ENCODE assay signal across 8 cellular contexts in genomic region chr10:100286051-100287033, GRCh38. TPM values are rescaled to one million over a fixed set of nuclear protein-coding genes. Genes with fewer than 3 reads are reported as not detected.
A peak's percentile ranks its signal among the peaks of the same experiment; 100 is the strongest.
DNase-seq lines count a peak whose midpoint lies in the region; ATAC-seq, FAIRE-seq and TF ChIP-seq lines count a peak whose summit lies in the region.

BLOC1S2 (minus strand) TSS chr10:100286680; CDS start chr10:100286659, 21 bp downstream.

- H3K9me3 ChIP-seq in A673 (ENCODE audit: low read depth, low read length, poor library complexity, severe bottlenecking) (no peaks in the 10 kb centered on the region), mammary epithelial cell (replicated peaks; ENCODE audit: insufficient read depth, low read length) (no peaks in the 10 kb centered on the region), small intestine (ENCODE audit: control insufficient read depth, low read depth) (no peaks in the 10 kb centered on the region)

- CTCF ChIA-PET in A673 (lab: Charles Lee) (interaction anchor here (1.0 kb wide), 1 partner anchor 233 kb away, joined by 3 read pairs; no protein-coding TSS in a partner anchor), mammary epithelial cell (lab: Charles Lee; ENCODE audit: low non-redundant PET) (interaction anchor here (0.6 to 0.7 kb wide), 2 partner anchors 51 to 408 kb away, joined by 3 read pairs; no protein-coding TSS in a partner anchor)

- BruUV-seq in A673 (replicated peaks; lab: Mats Ljungman, UMichigan) (no TSS peak), mammary epithelial cell (replicated peaks; lab: Mats Ljungman, UMichigan) (TSS peak; percentile 62)

- peak; percentile 96 for TF ChIP-seq POLR2A in GM18526 (IDR thresholded peaks at IDR 0.05; ENCODE audit: extremely low read depth, insufficient read length)

- FAIRE-seq in small intestine (lab: Jason Lieb, UNC), result no peak

- peak within 1 kb of the TSS; percentile 84 for H3K9ac ChIP-seq in mammary epithelial cell (ENCODE audit: insufficient read depth, low read length)

- H3K36me3 ChIP-seq in A673 (ENCODE audit: insufficient read depth, low read length, poor library complexity, severe bottlenecking) (peaks cover 4% of the 10 kb centered on the region), mammary epithelial cell (ENCODE audit: insufficient read depth, low read length) (peaks cover 15% of the 10 kb centered on the region), small intestine (ENCODE audit: control insufficient read depth in 2 of 2, insufficient read depth in 2 of 2, low read length in 2 of 2) (peaks cover 2 to 3% of the 10 kb centered on the region in 2 donors)

- H3K4me2 ChIP-seq in mammary epithelial cell (ENCODE audit: insufficient read depth, low read depth, low read length), result peak within 1 kb of the TSS; percentile 79

- H4K20me1 ChIP-seq in mammary epithelial cell (ENCODE audit: insufficient read depth, low read length), result no peaks in the 10 kb centered on the region

- DNase-seq in A673 (ENCODE audit: low spot score) (peak; percentile 85), NCI-H2196 treated with DMSO at 0.1 percent for 48 hours (lab: John Stamatoyannopoulos, UW; ENCODE audit: unreplicated experiment) (peak; percentile 12), mammary epithelial cell (peak; percentile 95), iPS-NIHi11 (ENCODE audit: low spot score) (peak; percentile 100), small intestine (peak; percentile 81)

- intact Hi-C loops in A673 (cut with micrococcal nuclease; ENCODE audit: unreplicated experiment), result no loop called here
- intact Hi-C loops in mammary epithelial cell (cut with micrococcal nuclease), result no loop called here

- H3K79me2 ChIP-seq in mammary epithelial cell (ENCODE audit: insufficient read depth, low read length), result peaks cover 45% of the 10 kb centered on the region

- POLR2A ChIA-PET in A673 (lab: Charles Lee; ENCODE audit: low non-redundant PET), result no interaction called here

- H3K27me3 ChIP-seq in A673 (replicated peaks; ENCODE audit: insufficient read depth, low read depth, low read length, poor library complexity) (no peaks in the 10 kb centered on the region), mammary epithelial cell (ENCODE audit: insufficient read depth, low read length) (no peaks in the 10 kb centered on the region), small intestine (ENCODE audit: control insufficient read depth in 2 of 2, insufficient read depth in 2 of 2, low read length in 2 of 2) (no peaks in the 10 kb centered on the region)

- in situ Hi-C loops in mammary epithelial cell (cut with MboI; ENCODE audit: low sequenced_read_pairs in 2 of 2), result no loop called here

- H3K27ac ChIP-seq in A673 (ENCODE audit: low read depth, low read length, poor library complexity, severe bottlenecking) (peak within 1 kb of the TSS; percentile 71), mammary epithelial cell (ENCODE audit: insufficient read depth, low read depth, low read length) (peak within 1 kb of the TSS; percentile 77), small intestine (ENCODE audit: low read depth in 1 of 2, low read length in 1 of 2) (peak within 1 kb of the TSS; percentile 91)

- ATAC-seq in HG03066 (IDR thresholded peaks at IDR 0.05; ENCODE audit: low read depth, unreplicated experiment), result peak; percentile 83

- 2% methylated on average over 41 of the region's 63 CpGs for WGBS in mammary epithelial cell (ENCODE audit: low coverage, missing lambda C conversion rate)
- WGBS in small intestine, 3 donors, result 2% methylated on average over 63 of the region's 63 CpGs

- peaks cover 6% of the 10 kb centered on the region for H3K4me1 ChIP-seq in A673 (ENCODE audit: insufficient read depth, low read length, poor library complexity, severe bottlenecking)
- peaks cover 32% of the 10 kb centered on the region for H3K4me1 ChIP-seq in mammary epithelial cell (ENCODE audit: insufficient read depth, low read length)
- no peaks in the 10 kb centered on the region for H3K4me1 ChIP-seq in small intestine (ENCODE audit: control insufficient read depth in 2 of 2, insufficient read depth in 1 of 2, low read depth in 1 of 2, low read length in 1 of 2)

- dilution Hi-C loops in mammary epithelial cell (cut with HindIII; ENCODE audit: low sequenced_read_pairs), result no loop called here

- TF ChIP-seq CTCF in A673 (conservative IDR thresholded peaks at IDR 0.05; ENCODE audit: low read depth, low read length), result no peak
- no peak for TF ChIP-seq CTCF in WI38 (IDR thresholded peaks at IDR 0.05; ENCODE audit: low read depth, low read length)
- no peak for TF ChIP-seq CTCF in mammary epithelial cell (conservative IDR thresholded peaks at IDR 0.05 in 1 of 2, IDR thresholded peaks at IDR 0.05 in 1 of 2; ENCODE audit: extremely low read depth in 1 of 2, insufficient read depth in 1 of 2, low read depth in 1 of 2, low read length in 2 of 2)

- peak within 1 kb of the TSS; percentile 85 for H2AFZ ChIP-seq in mammary epithelial cell (ENCODE audit: low read depth, low read length)

- peak within 1 kb of the TSS; percentile 91 for H3K4me3 ChIP-seq in A673 (ENCODE audit: low read depth, low read length, poor library complexity, severe bottlenecking)
- peak within 1 kb of the TSS; percentile 94 for H3K4me3 ChIP-seq in WI38 (ENCODE audit: low read depth, low read length)
- H3K4me3 ChIP-seq in mammary epithelial cell (replicated peaks in 1 of 3; ENCODE audit: insufficient read depth in 1 of 3, low read depth in 2 of 3, low read length in 3 of 3), result peak within 1 kb of the TSS; percentile 71 to 91 (median 81)
- H3K4me3 ChIP-seq in small intestine (ENCODE audit: low read depth in 1 of 2, low read length in 2 of 2), result peak within 1 kb of the TSS; percentile 70 to 81

RNA-seq across cellular contexts. Expression of gene BLOC1S2, which starts in this region (rescaled TPM):
- total RNA-seq in A673 (2021), result 48.4 and 52.5 TPM in 2 replicates
- 10 to 100 TPM; 65.0 to 81.4 TPM for total RNA-seq in mammary epithelial cell
- 39.9 TPM for polyA plus RNA-seq in mammary epithelial cell
- polyA minus RNA-seq in mammary epithelial cell, result 24.4 TPM
- polyA plus RNA-seq in small intestine, result 10 to 100 TPM; 33.3 to 47.6 (median 33.3) TPM

Comparison
In these comparisons a context has a peak if more than half of its experiments do, and no peak if none do; other contexts are left out.
1. Peak in every context shown above with its lines: DNase-seq, ATAC-seq, H3K4me3 ChIP-seq and H3K27ac ChIP-seq.
2. DNase-seq: peak in every context shown above with its lines; median percentile 100 in iPS-NIHi11; 95 in mammary epithelial cell; 85 in A673; 81 in small intestine; 12 in NCI-H2196 treated with DMSO at 0.1 percent for 48 hours.